In the genomic region with DNA sequence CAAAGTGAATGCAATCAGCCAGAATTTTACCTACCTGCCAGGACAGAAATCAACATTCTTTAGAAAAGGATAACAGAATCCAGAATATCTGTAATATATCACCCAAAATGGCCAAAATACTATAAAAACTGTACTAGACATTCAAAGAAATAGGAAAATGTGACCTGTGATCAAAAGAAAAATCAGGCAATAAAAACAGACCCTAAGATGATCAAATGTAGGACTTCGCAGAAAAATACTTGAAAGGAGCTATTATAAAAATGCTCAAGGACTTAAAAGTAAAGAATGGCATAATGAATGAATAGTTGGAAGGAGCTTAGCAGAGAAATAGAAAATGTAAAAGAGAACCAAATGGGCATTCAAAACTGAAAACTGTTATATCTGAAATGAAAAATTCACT, we compare ENCODE assay signal across 28 cellular contexts.
"Had no signal": no experiment of that assay in that cellular context is flagged by ENCODE, and none has a peak within 500 bp of the region (broad histone marks: within the 10 kb centered on the region; RNA-seq: fewer than 3 reads in every experiment).

No MANE protein-coding gene starts in this region.

- DNase-seq: stimulated activated CD4-positive, alpha-beta T cell treated with anti-CD3 and anti-CD28 coated beads, Interleukin-2, amount 100 ng/mL, for 48 hours; stimulated activated CD4-positive, alpha-beta T cell treated with anti-CD3 and anti-CD28 coated beads, Interleukin-4, amount 100 ng/mL, for 1 hour; stimulated activated CD4-positive, alpha-beta T cell treated with anti-CD3 and anti-CD28 coated beads, Interleukin-4, amount 100 ng/mL, for 24 hours; stimulated activated CD4-positive, alpha-beta T cell treated with anti-CD3 and anti-CD28 coated beads, Interleukin-4, amount 100 ng/mL, for 4 hours; stimulated activated CD8-positive, alpha-beta memory T cell treated with anti-CD3 and anti-CD28 coated beads, Interleukin-4, amount 100 ng/mL, for 48 hours; stimulated activated naive B cell treated with anti-CD40 and anti-IgM and Interleukin-4, amounts not matched to agents 10 μg/mL and 1 μg/mL and 100 μg/mL, for 72 hours; stimulated activated naive CD4-positive, alpha-beta T cell; stimulated activated naive CD4-positive, alpha-beta T cell treated with Interleukin-2 at 50 U/mL for 16 hours; stimulated activated naive CD8-positive, alpha-beta T cell treated with anti-CD3 and anti-CD28 coated beads, Interleukin-15, amount 100 ng/mL, for 72 hours; stimulated activated naive CD8-positive, alpha-beta T cell treated with anti-CD3 and anti-CD28 coated beads, Interleukin-15, Interleukin-2, amounts not matched to agents 100 U/mL and 50 U/mL, for 24 hours; stomach; substantia nigra; testis; thyroid gland; tibial artery; transverse colon; upper lobe of left lung; upper lobe of right lung; uterus had no signal

- H3K36me3 Mint-ChIP-seq: stimulated activated effector memory CD8-positive, alpha-beta T cell treated with anti-CD3 and anti-CD28 coated beads, Interleukin-12 subunit alpha, Interleukin-12 subunit beta, amount 100 ng/mL, for 72 hours; stimulated activated memory B cell treated with anti-CD40 and anti-IgM and Interleukin-4, amounts not matched to agents 10 μg/mL and 1 μg/mL and 100 μg/mL, for 72 hours; stimulated activated naive B cell treated with anti-CD40 and anti-IgM and Interleukin-4, amounts not matched to agents 10 μg/mL and 1 μg/mL and 100 μg/mL, for 72 hours had no signal

- H3K36me3 ChIP-seq: suprapubic skin, thoracic aorta, thyroid gland, tibial artery, tibial nerve, transverse colon, upper lobe of left lung, upper lobe of right lung, uterus had no signal

- H3K4me3 ChIP-seq: stomach, suprapubic skin, testis, thoracic aorta, thyroid gland, tibial artery, tibial nerve, transverse colon, upper lobe of left lung, upper lobe of right lung, uterus, vagina had no signal

- H3K27ac Mint-ChIP-seq: stimulated activated effector memory CD8-positive, alpha-beta T cell treated with anti-CD3 and anti-CD28 coated beads, Interleukin-12 subunit alpha, Interleukin-12 subunit beta, amount 100 ng/mL, for 72 hours; stimulated activated memory B cell treated with anti-CD40 and anti-IgM and Interleukin-4, amounts not matched to agents 10 μg/mL and 1 μg/mL and 100 μg/mL, for 72 hours; stimulated activated naive B cell treated with anti-CD40 and anti-IgM and Interleukin-4, amounts not matched to agents 10 μg/mL and 1 μg/mL and 100 μg/mL, for 72 hours; stimulated activated naive CD8-positive, alpha-beta T cell treated with anti-CD3 and anti-CD28 coated beads, Interleukin-15, amount 100 ng/mL, for 72 hours; stimulated activated naive CD8-positive, alpha-beta T cell treated with anti-CD3 and anti-CD28 coated beads, Interleukin-15, Interleukin-2, amounts not matched to agents 100 ng/mL and 50 ng/mL, for 24 hours; type B pancreatic cell had no signal

- H3K27ac ChIP-seq: stomach, suprapubic skin, testis, thoracic aorta, thyroid gland, tibial artery, tibial nerve, transverse colon, upper lobe of left lung, upper lobe of right lung, uterus, vagina had no signal

- H3K9me3 ChIP-seq: suprapubic skin, testis, thoracic aorta, thyroid gland, uterus, vagina had no signal

- H3K4me1 ChIP-seq: testis, upper lobe of right lung, uterus had no signal

- FAIRE-seq: urothelium cell line had no signal

- H3K4me3 Mint-ChIP-seq: stimulated activated effector memory CD8-positive, alpha-beta T cell treated with anti-CD3 and anti-CD28 coated beads, Interleukin-12 subunit alpha, Interleukin-12 subunit beta, amount 100 ng/mL, for 72 hours; stimulated activated memory B cell treated with anti-CD40 and anti-IgM and Interleukin-4, amounts not matched to agents 10 μg/mL and 1 μg/mL and 100 μg/mL, for 72 hours; stimulated activated naive B cell treated with anti-CD40 and anti-IgM and Interleukin-4, amounts not matched to agents 10 μg/mL and 1 μg/mL and 100 μg/mL, for 72 hours; stimulated activated naive CD8-positive, alpha-beta T cell treated with anti-CD3 and anti-CD28 coated beads, Interleukin-15, amount 100 ng/mL, for 72 hours; stimulated activated naive CD8-positive, alpha-beta T cell treated with anti-CD3 and anti-CD28 coated beads, Interleukin-15, Interleukin-2, amounts not matched to agents 100 ng/mL and 50 ng/mL, for 24 hours; type B pancreatic cell had no signal

- H3K27me3 ChIP-seq: stomach, suprapubic skin, testis, thyroid gland, tibial artery, tibial nerve, transverse colon, upper lobe of left lung, upper lobe of right lung, uterus, vagina had no signal

- ATAC-seq: stimulated activated effector memory CD8-positive, alpha-beta T cell treated with anti-CD3 and anti-CD28 coated beads, Interleukin-12 subunit alpha, Interleukin-12 subunit beta, amount 100 ng/mL, for 72 hours; stimulated activated memory B cell treated with anti-CD40 and anti-IgM and Interleukin-4, amounts not matched to agents 10 μg/mL and 1 μg/mL and 100 μg/mL, for 72 hours; stimulated activated naive B cell treated with anti-CD40 and anti-IgM and Interleukin-4, amounts not matched to agents 10 μg/mL and 1 μg/mL and 100 μg/mL, for 72 hours; stimulated activated naive CD8-positive, alpha-beta T cell treated with anti-CD3 and anti-CD28 coated beads, Interleukin-15, amount 100 ng/mL, for 72 hours; stimulated activated naive CD8-positive, alpha-beta T cell treated with anti-CD3 and anti-CD28 coated beads, Interleukin-15, Interleukin-2, amounts not matched to agents 100 U/mL and 50 U/mL, for 24 hours; upper lobe of right lung had no signal
